15 cellular contexts compared by ENCODE assay signal in genomic region chr13:71758823-71759222, GRCh38.
DNase-seq lines count a peak whose midpoint lies in the region; TF ChIP-seq lines count a peak whose summit lies in the region.
"Had no signal": no experiment of that assay in that cellular context is flagged by ENCODE, and none has a peak within 500 bp of the region (broad histone marks: within the 10 kb centered on the region; RNA-seq: fewer than 3 reads in every experiment).

No MANE protein-coding gene starts in this region.

- H3K36me3 ChIP-seq in H7 (replicated peaks; ENCODE audit: control insufficient read depth, insufficient read depth, low read length) = no peaks in the 10 kb centered on the region
- H3K36me3 ChIP-seq: heart left ventricle, left lung had no signal

- no peak for TF ChIP-seq CTCF in retinal pigment epithelial cell (conservative IDR thresholded peaks at IDR 0.05; ENCODE audit: low read depth, low read length)

- peak; percentile 38 for DNase-seq in NCI-H82 (lab: John Stamatoyannopoulos, UW)
- DNase-seq in NCI-H82 treated with DMSO at 0.1 percent for 48 hours (lab: John Stamatoyannopoulos, UW; ENCODE audit: unreplicated experiment) = no peak
- DNase-seq in iPS-NIHi11 (ENCODE audit: low spot score) = peak; percentile 7
- peak; percentile 54 for DNase-seq in retinal pigment epithelial cell (ENCODE audit: low read depth)
- no peak for DNase-seq in middle frontal gyrus (ENCODE audit: extremely low spot score, low spot score)
- no peak for DNase-seq in H7
- no peak for DNase-seq in stimulated activated CD8-positive, alpha-beta memory T cell treated with anti-CD3 and anti-CD28 coated beads, Interleukin-4, amount 100 ng/mL, for 48 hours
- DNase-seq: activated CD4-positive, CD25-positive, alpha-beta regulatory T cell treated with anti-CD3 and anti-CD28 coated beads, Interleukin-2, amount 50 U/mL, for 72 hours; activated naive CD8-positive, alpha-beta T cell treated with anti-CD3 and anti-CD28 coated beads for 36 hours; CD4-positive, alpha-beta memory T cell; heart left ventricle; left lung; NCI-H524; stimulated activated naive CD4-positive, alpha-beta T cell had no signal

- H3K4me3 ChIP-seq in retinal pigment epithelial cell (ENCODE audit: low read length) (no peak overlapping the region), H7 (ENCODE audit: insufficient read depth, low read depth, low read length) (no peak overlapping the region)
- H3K4me3 ChIP-seq: heart left ventricle, left lung had no signal

- no peaks in the 10 kb centered on the region for H3K27me3 ChIP-seq in H7 (ENCODE audit: control insufficient read depth, insufficient read depth, low read length)
- H3K27me3 ChIP-seq: heart left ventricle, left lung had no signal

TF ChIP-seq in PFSK-1, 5 proteins besides CTCF, POLR2A, EP300 and RAD21:
- TF ChIP-seq, protein P1, sequence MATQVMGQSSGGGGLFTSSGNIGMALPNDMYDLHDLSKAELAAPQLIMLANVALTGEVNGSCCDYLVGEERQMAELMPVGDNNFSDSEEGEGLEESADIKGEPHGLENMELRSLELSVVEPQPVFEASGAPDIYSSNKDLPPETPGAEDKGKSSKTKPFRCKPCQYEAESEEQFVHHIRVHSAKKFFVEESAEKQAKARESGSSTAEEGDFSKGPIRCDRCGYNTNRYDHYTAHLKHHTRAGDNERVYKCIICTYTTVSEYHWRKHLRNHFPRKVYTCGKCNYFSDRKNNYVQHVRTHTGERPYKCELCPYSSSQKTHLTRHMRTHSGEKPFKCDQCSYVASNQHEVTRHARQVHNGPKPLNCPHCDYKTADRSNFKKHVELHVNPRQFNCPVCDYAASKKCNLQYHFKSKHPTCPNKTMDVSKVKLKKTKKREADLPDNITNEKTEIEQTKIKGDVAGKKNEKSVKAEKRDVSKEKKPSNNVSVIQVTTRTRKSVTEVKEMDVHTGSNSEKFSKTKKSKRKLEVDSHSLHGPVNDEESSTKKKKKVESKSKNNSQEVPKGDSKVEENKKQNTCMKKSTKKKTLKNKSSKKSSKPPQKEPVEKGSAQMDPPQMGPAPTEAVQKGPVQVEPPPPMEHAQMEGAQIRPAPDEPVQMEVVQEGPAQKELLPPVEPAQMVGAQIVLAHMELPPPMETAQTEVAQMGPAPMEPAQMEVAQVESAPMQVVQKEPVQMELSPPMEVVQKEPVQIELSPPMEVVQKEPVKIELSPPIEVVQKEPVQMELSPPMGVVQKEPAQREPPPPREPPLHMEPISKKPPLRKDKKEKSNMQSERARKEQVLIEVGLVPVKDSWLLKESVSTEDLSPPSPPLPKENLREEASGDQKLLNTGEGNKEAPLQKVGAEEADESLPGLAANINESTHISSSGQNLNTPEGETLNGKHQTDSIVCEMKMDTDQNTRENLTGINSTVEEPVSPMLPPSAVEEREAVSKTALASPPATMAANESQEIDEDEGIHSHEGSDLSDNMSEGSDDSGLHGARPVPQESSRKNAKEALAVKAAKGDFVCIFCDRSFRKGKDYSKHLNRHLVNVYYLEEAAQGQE (IDR thresholded peaks at IDR 0.05; ENCODE audit: insufficient read depth in 1 of 2, low read depth in 2 of 2, low read length in 2 of 2) = no peak
- TF ChIP-seq FOXP2 (optimal IDR thresholded peaks at IDR 0.05; ENCODE audit: borderline replicate concordance, extremely low read depth, extremely low read length, insufficient read depth) (peak; percentile 32), SIN3A (IDR thresholded peaks at IDR 0.05; ENCODE audit: borderline replicate concordance, insufficient read depth, low read length) (no peak), TAF1 (IDR thresholded peaks at IDR 0.05; ENCODE audit: borderline replicate concordance, insufficient read depth, low read length) (no peak)

Comparison
In these comparisons a context has a peak if more than half of its experiments do, and no peak if none do; other contexts are left out.
1. DNase-seq: peak in NCI-H82 (single experiment), iPS-NIHi11 (single experiment) and retinal pigment epithelial cell (single experiment); none in NCI-H82 treated with DMSO at 0.1 percent for 48 hours (single experiment), middle frontal gyrus (single experiment), H7 (single experiment) and stimulated activated CD8-positive, alpha-beta memory T cell treated with anti-CD3 and anti-CD28 coated beads, Interleukin-4, amount 100 ng/mL, for 48 hours (single experiment).